In the genomic region with DNA sequence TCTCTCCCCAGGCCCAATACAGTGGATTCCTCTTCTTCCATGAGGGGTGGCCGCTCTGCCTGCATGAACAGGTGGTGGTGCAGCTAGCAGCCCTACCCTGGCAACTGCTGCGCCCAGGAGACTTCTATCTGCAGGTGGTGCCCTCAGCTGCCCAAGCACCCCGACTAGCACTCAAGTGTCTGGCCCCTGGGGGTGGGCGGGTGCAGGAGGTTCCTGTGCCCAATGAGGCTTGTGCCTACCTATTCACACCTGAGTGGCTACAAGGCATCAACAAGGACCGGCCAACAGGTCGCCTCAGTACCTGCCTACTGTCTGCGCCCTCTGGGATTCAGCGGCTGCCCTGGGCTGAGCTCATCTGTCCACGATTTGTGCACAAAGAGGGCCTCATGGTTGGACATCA, we compare ENCODE assay signal across 28 cellular contexts. TPM values are rescaled to one million over a fixed set of nuclear protein-coding genes. Genes with fewer than 3 reads are reported as not detected.
"Had no signal": no experiment of that assay in that cellular context is flagged by ENCODE, and none has a peak within 500 bp of the region (broad histone marks: within the 10 kb centered on the region; RNA-seq: fewer than 3 reads in every experiment).

No MANE protein-coding gene starts in this region.

- ATAC-seq: activated CD8-positive, alpha-beta T cell treated with anti-CD3 and anti-CD28 coated beads, Interleukin-2, amount 10 ng/mL, durations not matched to agents 7 days and 5 days; activated naive CD8-positive, alpha-beta T cell treated with anti-CD3 and anti-CD28 coated beads, Interleukin-2, amount 50 U/mL, for 24 hours; body of pancreas; foreskin keratinocyte; left lobe of liver; lower lobe of right lung; naive thymus-derived CD8-positive, alpha-beta T cell; pancreas; psoas muscle; stimulated activated naive CD8-positive, alpha-beta T cell treated with anti-CD3 and anti-CD28 coated beads, Interleukin-15, amount 100 ng/mL, for 72 hours had no signal

- H3K4me1 ChIP-seq: uterus had no signal

- H3K36me3 ChIP-seq: uterus had no signal

- H3K4me3 ChIP-seq: body of pancreas, hepatocyte, lower lobe of right lung, pancreas, psoas muscle, right atrium auricular region, transverse colon, uterus had no signal

- H2AFZ ChIP-seq: hepatocyte had no signal

- H3K27me3 ChIP-seq: body of pancreas, hepatocyte, pancreas, right atrium auricular region, transverse colon, uterus had no signal

- H3K9me3 ChIP-seq: body of pancreas, lower lobe of right lung, neutrophil, pancreas, psoas muscle, right atrium auricular region, transverse colon, uterus had no signal

- H3K4me2 ChIP-seq: hepatocyte had no signal

- DNase-seq: activated CD4-positive, alpha-beta T cell treated with anti-CD3 and anti-CD28 coated beads for 1 hour; activated CD4-positive, alpha-beta T cell treated with anti-CD3 and anti-CD28 coated beads, Interleukin-2, amount 50 U/mL, for 1 hour; activated CD8-positive, alpha-beta T cell treated with anti-CD3 and anti-CD28 coated beads, Interleukin-2, amount 10 ng/mL, durations not matched to agents 7 days and 5 days; activated gamma-delta T cell; activated naive CD4-positive, alpha-beta T cell treated with anti-CD3 and anti-CD28 coated beads, Interleukin-2, amount 50 U/mL, for 16 hours; activated naive CD8-positive, alpha-beta T cell treated with anti-CD3 and anti-CD28 coated beads, Interleukin-2, amount 50 U/mL, for 24 hours; body of pancreas; caudate nucleus; dermis blood vessel endothelial cell; effector CD8-positive, alpha-beta T cell; erythroblast; foreskin keratinocyte; immature natural killer cell; lower lobe of right lung; naive thymus-derived CD8-positive, alpha-beta T cell; psoas muscle; stimulated activated CD4-positive, alpha-beta T cell treated with anti-CD3 and anti-CD28 coated beads, Interleukin-12 subunit alpha, Interleukin-12 subunit beta, amount 100 ng/mL, for 4 hours; stimulated activated naive CD8-positive, alpha-beta T cell treated with anti-CD3 and anti-CD28 coated beads, Interleukin-15, amount 100 ng/mL, for 72 hours; transverse colon; uterus had no signal

- H3K27ac ChIP-seq: foreskin keratinocyte, hepatocyte, lower lobe of right lung, neutrophil, pancreas, psoas muscle, right atrium auricular region had no signal

RNA-seq across cellular contexts. Expression of gene ARHGEF40, which starts 3.8 kb away (rescaled TPM):
- total RNA-seq: activated T-helper 1 cell treated with anti-CD3 and anti-CD28 coated beads, Interleukin-12 subunit alpha, Interleukin-12 subunit beta, Interleukin-2, Interleukin-4 antibody, amounts not matched to agents 30 ng/mL and 10 ng/mL and 1 ng/mL, durations not matched to agents 14 hours and 24 hours and 36 hours had no signal

RNA-seq across cellular contexts. Expression of gene RNASE8, which starts 16.3 kb away (rescaled TPM):
- total RNA-seq: activated CD8-positive, alpha-beta T cell treated with anti-CD3 and anti-CD28 coated beads, Interleukin-2, amount 10 ng/mL, durations not matched to agents 7 days and 5 days; activated T-helper 1 cell treated with anti-CD3 and anti-CD28 coated beads, Interleukin-12 subunit alpha, Interleukin-12 subunit beta, Interleukin-2, Interleukin-4 antibody, amounts not matched to agents 30 ng/mL and 10 ng/mL and 1 ng/mL, durations not matched to agents 14 hours and 24 hours and 36 hours; body of pancreas; dermis blood vessel endothelial cell; foreskin keratinocyte; hepatocyte; kidney epithelial cell; left lobe of liver; lower lobe of right lung; mesothelial cell of epicardium; naive thymus-derived CD8-positive, alpha-beta T cell; pancreas; psoas muscle; right atrium auricular region; transverse colon; uterus had no signal
- polyA plus RNA-seq: foreskin keratinocyte; hepatocyte; immature natural killer cell; naive thymus-derived CD8-positive, alpha-beta T cell; pancreas; psoas muscle had no signal

RNA-seq across cellular contexts. Expression of gene TMEM253, which starts 26.9 kb away (rescaled TPM):
- total RNA-seq: activated CD8-positive, alpha-beta T cell treated with anti-CD3 and anti-CD28 coated beads, Interleukin-2, amount 10 ng/mL, durations not matched to agents 7 days and 5 days; activated T-helper 1 cell treated with anti-CD3 and anti-CD28 coated beads, Interleukin-12 subunit alpha, Interleukin-12 subunit beta, Interleukin-2, Interleukin-4 antibody, amounts not matched to agents 30 ng/mL and 10 ng/mL and 1 ng/mL, durations not matched to agents 14 hours and 24 hours and 36 hours; dermis blood vessel endothelial cell; kidney epithelial cell; naive thymus-derived CD8-positive, alpha-beta T cell; right atrium auricular region had no signal
- polyA plus RNA-seq: immature natural killer cell; naive thymus-derived CD8-positive, alpha-beta T cell had no signal

RNA-seq across cellular contexts. Expression of gene RNASE7, which starts 31.8 kb away (rescaled TPM):
- total RNA-seq: activated CD8-positive, alpha-beta T cell treated with anti-CD3 and anti-CD28 coated beads, Interleukin-2, amount 10 ng/mL, durations not matched to agents 7 days and 5 days; activated T-helper 1 cell treated with anti-CD3 and anti-CD28 coated beads, Interleukin-12 subunit alpha, Interleukin-12 subunit beta, Interleukin-2, Interleukin-4 antibody, amounts not matched to agents 30 ng/mL and 10 ng/mL and 1 ng/mL, durations not matched to agents 14 hours and 24 hours and 36 hours; dermis blood vessel endothelial cell; hepatocyte; kidney epithelial cell; lower lobe of right lung; naive thymus-derived CD8-positive, alpha-beta T cell; right atrium auricular region; uterus had no signal
- polyA plus RNA-seq: hepatocyte; immature natural killer cell; naive thymus-derived CD8-positive, alpha-beta T cell had no signal
